Comparison of ENCODE assay signal across 10 cellular contexts in genomic region chr3:48565591-48566400, GRCh38. TPM values are rescaled to one million over a fixed set of nuclear protein-coding genes. Genes with fewer than 3 reads are reported as not detected.
A peak's percentile ranks its signal among the peaks of the same experiment; 100 is the strongest.
DNase-seq lines count a peak whose midpoint lies in the region; ATAC-seq and TF ChIP-seq lines count a peak whose summit lies in the region.
"Had no signal": no experiment of that assay in that cellular context is flagged by ENCODE, and none has a peak within 500 bp of the region (broad histone marks: within the 10 kb centered on the region; RNA-seq: fewer than 3 reads in every experiment).

No MANE protein-coding gene starts in this region.

- no peak overlapping the region for H3K4me2 ChIP-seq in IMR-90 (ENCODE audit: low read depth, low read length)

- no TSS peak for BruUV-seq in IMR-90 (replicated peaks; lab: Mats Ljungman, UMichigan)

- peak overlapping the region; percentile 1 to 17; a peak in 2 of 4 replicates for H4K8ac ChIP-seq in IMR-90 (ENCODE audit: low read depth in 2 of 2, low read length in 2 of 2)

- H2BK5ac ChIP-seq in IMR-90 (ENCODE audit: low read depth, low read length, poor library complexity, severe bottlenecking) = peak overlapping the region; percentile 89

- peak overlapping the region; percentile 77 for H2BK120ac ChIP-seq in IMR-90 (ENCODE audit: low read depth, low read length)

- peak overlapping the region; percentile 58 for H3K23ac ChIP-seq in IMR-90 (ENCODE audit: low read depth, low read length)

- peak overlapping the region; percentile 79 for H2BK20ac ChIP-seq in IMR-90 (ENCODE audit: low read depth, low read length)

- no peaks in the 10 kb centered on the region for H3K27me3 ChIP-seq in IMR-90 (ENCODE audit: control insufficient read depth, insufficient read depth, low read length)

- peak overlapping the region; percentile 74 for H3K14ac ChIP-seq in IMR-90 (replicated peaks; ENCODE audit: low read depth, low read length)

- no peak overlapping the region for H3K9ac ChIP-seq in IMR-90 (ENCODE audit: low read depth, low read length)

- H3K18ac ChIP-seq in IMR-90 (ENCODE audit: low read depth, low read length) = peak overlapping the region; percentile 26; the same call in 1 of the 2 replicates

- no peak for TF ChIP-seq POLR2A in IMR-90 (IDR thresholded peaks at IDR 0.05; ENCODE audit: low read depth, low read length)

- ATAC-seq in IMR-90 (ENCODE audit: low read depth) = peak; percentile 31; the same call in 1 of the 2 replicates
- ATAC-seq in activated CD8-positive, alpha-beta T cell treated with anti-CD3 and anti-CD28 coated beads, Interleukin-2, amount 10 ng/mL, durations not matched to agents 7 days and 5 days = peak; percentile 29
- ATAC-seq in GM19467 (IDR thresholded peaks at IDR 0.05; ENCODE audit: unreplicated experiment) = no peak

- peaks cover 27% of the 10 kb centered on the region for H3K9me1 ChIP-seq in IMR-90 (ENCODE audit: insufficient read depth, low read length)

- H3K9me3 Mint-ChIP-seq in activated CD8-positive, alpha-beta T cell treated with anti-CD3 and anti-CD28 coated beads, Interleukin-2, amount 10 ng/mL, durations not matched to agents 7 days and 5 days (ENCODE audit: insufficient read depth) = no peaks in the 10 kb centered on the region

- no peak for TF ChIP-seq CTCF in IMR-90 (conservative IDR thresholded peaks at IDR 0.05; ENCODE audit: low read depth, low read length)

- peak overlapping the region; percentile 47 for H4K91ac ChIP-seq in IMR-90 (ENCODE audit: insufficient read depth, low read depth, low read length)

- peak overlapping the region; percentile 7 for H3K27ac ChIP-seq in IMR-90 (ENCODE audit: insufficient read depth, low read length)

- H3K9me3 ChIP-seq in IMR-90 (ENCODE audit: control insufficient read depth, insufficient read depth, low read length) = no peaks in the 10 kb centered on the region

- WGBS in IMR-90 (ENCODE audit: extremely low coverage in 2 of 2, insufficient read length in 1 of 2), 2 experiments = 66% methylated on average over 4 of the region's 7 CpGs; no CpG with 5 or more reads in 1 of the 2 experiments

- dilution Hi-C loops in IMR-90 (cut with HindIII; ENCODE audit: low sequenced_read_pairs, unreplicated experiment) = no loop called here

- H3K4ac ChIP-seq in IMR-90 (ENCODE audit: low read depth, low read length) = peak overlapping the region; percentile 89

- peaks cover 50% of the 10 kb centered on the region for H3K36me3 ChIP-seq in IMR-90 (ENCODE audit: control insufficient read depth, insufficient read depth, low read length)

- H2AFZ ChIP-seq in IMR-90 (replicated peaks; ENCODE audit: low read length, poor library complexity) = peak overlapping the region; percentile 61

- no peaks in the 10 kb centered on the region; the same call in 1 of the 2 replicates for H4K20me1 ChIP-seq in IMR-90 (ENCODE audit: insufficient read depth, low read length)

- intact Hi-C loops in IMR-90 (cut with micrococcal nuclease) = no loop called here

- in situ Hi-C loops in IMR-90 (cut with MboI; ENCODE audit: low sequenced_read_pairs) = no loop called here

- H3K27ac Mint-ChIP-seq in activated CD8-positive, alpha-beta T cell treated with anti-CD3 and anti-CD28 coated beads, Interleukin-2, amount 10 ng/mL, durations not matched to agents 7 days and 5 days = peak overlapping the region; percentile 14

- H4K5ac ChIP-seq in IMR-90 (ENCODE audit: low read depth, low read length) = peak overlapping the region; percentile 25; the same call in 1 of the 2 replicates

- POLR2A ChIA-PET in IMR-90 (lab: Charles Lee; ENCODE audit: unreplicated experiment) = no interaction called here
- POLR2A ChIA-PET in activated CD8-positive, alpha-beta T cell treated with anti-CD3 and anti-CD28 coated beads, Interleukin-2, amount 10 ng/mL, durations not matched to agents 7 days and 5 days (lab: Charles Lee) = no interaction called here

- no peaks in the 10 kb centered on the region for H3K36me3 Mint-ChIP-seq in activated CD8-positive, alpha-beta T cell treated with anti-CD3 and anti-CD28 coated beads, Interleukin-2, amount 10 ng/mL, durations not matched to agents 7 days and 5 days (ENCODE audit: low read depth)

- no peaks in the 10 kb centered on the region for H3K27me3 Mint-ChIP-seq in activated CD8-positive, alpha-beta T cell treated with anti-CD3 and anti-CD28 coated beads, Interleukin-2, amount 10 ng/mL, durations not matched to agents 7 days and 5 days (ENCODE audit: low read depth)

- no peak overlapping the region for H3K4me3 ChIP-seq in IMR-90 (ENCODE audit: insufficient read depth, low read depth, low read length)

- CTCF ChIA-PET in IMR-90 (lab: Yijun Ruan, JAX) = no interaction called here
- CTCF ChIA-PET in activated CD8-positive, alpha-beta T cell treated with anti-CD3 and anti-CD28 coated beads, Interleukin-2, amount 10 ng/mL, durations not matched to agents 7 days and 5 days (lab: Charles Lee) = interaction anchor here (1.0 to 1.7 kb wide), 2 partner anchors 8 to 9 kb away, joined by 4 read pairs; partner anchors contain the start of gene PFKFB4

- DNase-seq in COLO668 (lab: John Stamatoyannopoulos, UW; ENCODE audit: unreplicated experiment) (peak; percentile 22), IMR-90 (peak; percentile 64), kidney tubule cell (ENCODE audit: low spot score) (peak; percentile 52), NCI-H526 (lab: John Stamatoyannopoulos, UW) (no peak), NCI-H2171 treated with DMSO at 0.1 percent for 48 hours (lab: John Stamatoyannopoulos, UW) (no peak), hippocampal formation (lab: John Stamatoyannopoulos, UW) (no peak)
- no peak for DNase-seq in activated CD8-positive, alpha-beta T cell treated with anti-CD3 and anti-CD28 coated beads, Interleukin-2, amount 10 ng/mL, durations not matched to agents 7 days and 5 days
- DNase-seq: NCI-H524; stimulated activated CD4-positive, alpha-beta T cell treated with anti-CD3 and anti-CD28 coated beads, Interleukin-12 subunit alpha, Interleukin-12 subunit beta, amount 100 ng/mL, for 4 hours had no signal

- H3K79me1 ChIP-seq in IMR-90 (ENCODE audit: low read depth in 1 of 2, low read length in 2 of 2) = peaks cover 0 to 38% of the 10 kb centered on the region in 2 experiments; a peak in 3 of 4 replicates

- no peak for TF ChIP-seq RAD21 in IMR-90 (IDR thresholded peaks at IDR 0.05; ENCODE audit: low read length)

- peak overlapping the region; percentile 99 for H2AK5ac ChIP-seq in IMR-90 (ENCODE audit: low read depth, low read length)

- peak overlapping the region; percentile 94 for H2AK9ac ChIP-seq in IMR-90 (replicated peaks; ENCODE audit: low read depth, low read length, poor library complexity)

- peak overlapping the region; percentile 76; the same call in 2 of the 3 replicates for H2BK15ac ChIP-seq in IMR-90 (ENCODE audit: low read depth, low read length)

- peaks cover 33% of the 10 kb centered on the region for H3K4me1 Mint-ChIP-seq in activated CD8-positive, alpha-beta T cell treated with anti-CD3 and anti-CD28 coated beads, Interleukin-2, amount 10 ng/mL, durations not matched to agents 7 days and 5 days (ENCODE audit: low read depth)

- H3K4me1 ChIP-seq in IMR-90 (ENCODE audit: control insufficient read depth, insufficient read depth, low read length) = peaks cover 26% of the 10 kb centered on the region

- no peak overlapping the region for H3K4me3 Mint-ChIP-seq in activated CD8-positive, alpha-beta T cell treated with anti-CD3 and anti-CD28 coated beads, Interleukin-2, amount 10 ng/mL, durations not matched to agents 7 days and 5 days

- H3K56ac ChIP-seq in IMR-90 (ENCODE audit: extremely low read depth, insufficient read depth, low read length) = no peak overlapping the region; the same call in 1 of the 2 replicates

TF ChIP-seq in IMR-90, 13 proteins besides CTCF, POLR2A, EP300 and RAD21 (continues in another document):
- TF ChIP-seq NFE2L2 (IDR thresholded peaks at IDR 0.05; ENCODE audit: low read depth, low read length) (0 out of 2 replicates have a peak, but pooled peaks have one; percentile 34), MAFK (IDR thresholded peaks at IDR 0.05; ENCODE audit: low read depth, low read length) (no peak), FOS (IDR thresholded peaks at IDR 0.05; ENCODE audit: low read depth, low read length) (peak; percentile 54), RFX5 (IDR thresholded peaks at IDR 0.05; ENCODE audit: low read depth, low read length) (no peak)

RNA-seq across cellular contexts. Expression of gene UCN2, which starts 2.2 kb away (rescaled TPM):
- 0.54 and 0.56 TPM in 2 replicates for total RNA-seq in IMR-90 (2012; rRNA removed)
- 2.3 and 2.7 TPM in 2 replicates for polyA plus RNA-seq in IMR-90 (2012; rRNA removed)
- polyA plus RNA-seq in IMR-90 (2012; cell fraction: cytosol; rRNA removed) = 0.56 and 1.4 TPM in 2 replicates
- 19.4 and 40.3 TPM in 2 replicates for polyA plus RNA-seq in IMR-90 (2012; cell fraction: nucleus; rRNA removed; ENCODE audit: low replicate concordance)
- not detected for total RNA-seq in activated CD8-positive, alpha-beta T cell treated with anti-CD3 and anti-CD28 coated beads, Interleukin-2, amount 10 ng/mL, durations not matched to agents 7 days and 5 days

RNA-seq across cellular contexts. Expression of gene PFKFB4, which starts 9.2 kb away (rescaled TPM):
- 16.1 and 17.0 TPM in 2 replicates for total RNA-seq in IMR-90 (2012; rRNA removed)
- polyA plus RNA-seq in IMR-90 (2012; rRNA removed) = 14.8 and 16.9 TPM in 2 replicates
- polyA plus RNA-seq in IMR-90 (2012; cell fraction: cytosol; rRNA removed) = 11.1 and 15.7 TPM in 2 replicates
- 53.9 and 57.6 TPM in 2 replicates for polyA plus RNA-seq in IMR-90 (2012; cell fraction: nucleus; rRNA removed; ENCODE audit: low replicate concordance)
- total RNA-seq in activated CD8-positive, alpha-beta T cell treated with anti-CD3 and anti-CD28 coated beads, Interleukin-2, amount 10 ng/mL, durations not matched to agents 7 days and 5 days = 10 to 100 TPM; 42.8 to 49.1 TPM

RNA-seq across cellular contexts. Expression of gene COL7A1, which starts 29.3 kb away (rescaled TPM):
- 3.1 and 4.1 TPM in 2 replicates for total RNA-seq in IMR-90 (2012; rRNA removed)
- polyA plus RNA-seq in IMR-90 (2012; rRNA removed) = 20.3 and 23.2 TPM in 2 replicates
- 13.6 and 14.6 TPM in 2 replicates for polyA plus RNA-seq in IMR-90 (2012; cell fraction: cytosol; rRNA removed)
- polyA plus RNA-seq in IMR-90 (2012; cell fraction: nucleus; rRNA removed; ENCODE audit: low replicate concordance) = 308 and 435 TPM in 2 replicates
- 1 to 10 TPM; 1.2 to 1.6 TPM for total RNA-seq in activated CD8-positive, alpha-beta T cell treated with anti-CD3 and anti-CD28 coated beads, Interleukin-2, amount 10 ng/mL, durations not matched to agents 7 days and 5 days

RNA-seq across cellular contexts. Expression of gene UQCRC1, which starts 43.6 kb away (rescaled TPM):
- 952 and 1,365 TPM in 2 replicates for total RNA-seq in IMR-90 (2012; rRNA removed)
- polyA plus RNA-seq in IMR-90 (2012; rRNA removed) = 410 and 474 TPM in 2 replicates
- 589 and 721 TPM in 2 replicates for polyA plus RNA-seq in IMR-90 (2012; cell fraction: cytosol; rRNA removed)
- polyA plus RNA-seq in IMR-90 (2012; cell fraction: nucleus; rRNA removed; ENCODE audit: low replicate concordance) = 253 and 529 TPM in 2 replicates
- 100 to 1,000 TPM; 196 to 202 TPM for total RNA-seq in activated CD8-positive, alpha-beta T cell treated with anti-CD3 and anti-CD28 coated beads, Interleukin-2, amount 10 ng/mL, durations not matched to agents 7 days and 5 days

RNA-seq across cellular contexts. Expression of gene TMEM89, which starts 55.8 kb away (rescaled TPM):
- not detected in 2 replicates for total RNA-seq in IMR-90 (2012; rRNA removed)
- 0.15 TPM in 1 of 2 replicates, not detected in the other for polyA plus RNA-seq in IMR-90 (2012; rRNA removed)
- polyA plus RNA-seq in IMR-90 (2012; cell fraction: cytosol; rRNA removed) = not detected in 2 replicates
- polyA plus RNA-seq in IMR-90 (2012; cell fraction: nucleus; rRNA removed; ENCODE audit: low replicate concordance) = 0.63 and 1.1 TPM in 2 replicates
- total RNA-seq in activated CD8-positive, alpha-beta T cell treated with anti-CD3 and anti-CD28 coated beads, Interleukin-2, amount 10 ng/mL, durations not matched to agents 7 days and 5 days = under 1 TPM in 1 of 2 experiments, not detected in 1; 0.39 TPM

Comparison
In these comparisons a context has a peak if more than half of its experiments do, and no peak if none do; other contexts are left out.
1. DNase-seq: peak in COLO668 (single experiment), IMR-90 (single experiment) and kidney tubule cell (single experiment); none in activated CD8-positive, alpha-beta T cell treated with anti-CD3 and anti-CD28 coated beads, Interleukin-2, amount 10 ng/mL, durations not matched to agents 7 days and 5 days (single experiment), NCI-H526 (0 of 2), NCI-H2171 treated with DMSO at 0.1 percent for 48 hours (single experiment) and hippocampal formation (0 of 2).